In the genomic region with DNA sequence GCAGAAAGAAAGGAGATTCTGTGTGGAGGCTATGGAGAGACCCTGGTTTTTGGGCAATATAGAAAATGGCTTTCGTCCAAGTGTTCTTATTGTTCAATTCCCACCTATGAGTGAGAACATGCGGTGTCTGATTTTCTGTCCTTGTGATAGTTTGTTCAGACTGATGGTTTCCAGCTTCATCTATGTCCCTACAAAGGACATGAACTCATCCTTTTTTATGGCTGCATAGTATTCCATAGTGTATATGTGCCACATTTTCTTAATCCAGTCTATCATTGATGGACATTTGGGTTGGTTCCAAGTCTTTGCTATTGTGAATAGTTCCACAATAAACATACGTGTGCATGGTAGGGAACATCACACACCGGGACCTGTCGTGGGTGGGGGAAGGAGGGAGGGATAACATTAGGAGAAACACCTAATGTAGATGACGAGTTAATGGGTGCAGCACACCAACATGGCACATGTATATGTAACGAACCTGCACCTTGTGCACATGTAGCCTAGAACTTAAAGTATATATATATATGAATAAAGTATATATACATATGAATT, we compare ENCODE assay signal across 11 cellular contexts. TPM values are rescaled to one million over a fixed set of nuclear protein-coding genes. Genes with fewer than 3 reads are reported as not detected.
A peak's percentile ranks its signal among the peaks of the same experiment; 100 is the strongest.
DNase-seq lines count a peak whose midpoint lies in the region; ATAC-seq and TF ChIP-seq lines count a peak whose summit lies in the region.
"Not testable (repeated sequence)": the region's sequence is repeated elsewhere in the genome, so short reads cannot be mapped to it uniquely, and the experiment has no call there.
"Had no signal": no experiment of that assay in that cellular context is flagged by ENCODE, and none has a peak within 500 bp of the region (broad histone marks: within the 10 kb centered on the region; RNA-seq: fewer than 3 reads in every experiment).

No MANE protein-coding gene starts in this region.

- not testable (repeated sequence) for H3K27me3 ChIP-seq in GM06990 (replicated peaks; ENCODE audit: control insufficient read depth, insufficient read depth, low read length); PC-9 (ENCODE audit: insufficient read depth, low read depth)
- peaks cover 12% of the 10 kb centered on the region for H3K27me3 ChIP-seq in HUES6 (ENCODE audit: control insufficient read depth, insufficient read depth, low read length)

- not testable (repeated sequence) for H3K9me3 Mint-ChIP-seq in activated CD8-positive, alpha-beta memory T cell treated with anti-CD3 and anti-CD28 coated beads, Interleukin-2, amount 10 ng/mL, durations not matched to agents 7 days and 5 days (ENCODE audit: low read depth); neural crest cell
- peaks cover 10 to 26% (median 15%) of the 10 kb centered on the region in 5 experiments for H3K9me3 Mint-ChIP-seq in brain

- H3K9ac ChIP-seq in HUES6 (ENCODE audit: low read length) = not testable (repeated sequence)

- H3K4me3 ChIP-seq in AG04449 (ENCODE audit: low read depth, low read length) (peak overlapping the region; percentile 74; the same call in 1 of the 2 replicates), GM06990 (replicated peaks; ENCODE audit: low read depth, low read length) (peak overlapping the region; percentile 61), HUES6 (ENCODE audit: low read depth, low read length) (peak overlapping the region; percentile 79), PC-9 (peak overlapping the region; percentile 71; the same call in 1 of the 2 replicates), iPS-11a (ENCODE audit: low read depth, low read length) (peak overlapping the region; percentile 66)

- CTCF ChIA-PET in AG04449 (lab: Yijun Ruan, JAX) = interaction anchor here (1.5 kb wide), 1 partner anchor 55 kb away, joined by 6 read pairs; no protein-coding TSS in a partner anchor
- CTCF ChIA-PET in PC-9 (lab: Charles Lee) = not testable (repeated sequence)
- CTCF ChIA-PET in activated CD8-positive, alpha-beta memory T cell treated with anti-CD3 and anti-CD28 coated beads, Interleukin-2, amount 10 ng/mL, durations not matched to agents 7 days and 5 days (lab: Charles Lee) = interaction anchor here (0.9 to 1.8 kb wide), 4 partner anchors 8 to 200 kb away, joined by 3 to 11 read pairs (median 4); no protein-coding TSS in a partner anchor

- peak overlapping the region; percentile 84 for H3K4me3 Mint-ChIP-seq in activated CD8-positive, alpha-beta memory T cell treated with anti-CD3 and anti-CD28 coated beads, Interleukin-2, amount 10 ng/mL, durations not matched to agents 7 days and 5 days
- H3K4me3 Mint-ChIP-seq in brain = peak overlapping the region in 4 of 5 experiments; percentile 46 to 94 (median 90)
- peak overlapping the region; percentile 86 for H3K4me3 Mint-ChIP-seq in neural crest cell

- DNase-seq in AG04449 (ENCODE audit: low read depth, low spot score); GM06990 (ENCODE audit: extremely low read depth, insufficient read length); PC-9; activated CD8-positive, alpha-beta memory T cell treated with anti-CD3 and anti-CD28 coated beads, Interleukin-2, amount 10 ng/mL, durations not matched to agents 7 days and 5 days; neural crest cell (ENCODE audit: low read depth, low spot score): not testable (repeated sequence)

- not testable (repeated sequence) for H3K36me3 Mint-ChIP-seq in activated CD8-positive, alpha-beta memory T cell treated with anti-CD3 and anti-CD28 coated beads, Interleukin-2, amount 10 ng/mL, durations not matched to agents 7 days and 5 days; brain; neural crest cell (ENCODE audit: low read depth)

- not testable (repeated sequence) for TF ChIP-seq CTCF in AG04449 (IDR thresholded peaks at IDR 0.05; ENCODE audit: insufficient read depth, low read length, missing control alignments); GM06990 (IDR thresholded peaks at IDR 0.05; ENCODE audit: insufficient read depth, low read length, poor library complexity, severe bottlenecking); PC-9 (conservative IDR thresholded peaks at IDR 0.05); brain (conservative IDR thresholded peaks at IDR 0.05); neural crest cell (conservative IDR thresholded peaks at IDR 0.05)

- not testable (repeated sequence) for ATAC-seq in activated CD8-positive, alpha-beta memory T cell treated with anti-CD3 and anti-CD28 coated beads, Interleukin-2, amount 10 ng/mL, durations not matched to agents 7 days and 5 days

- H3K4me1 Mint-ChIP-seq in activated CD8-positive, alpha-beta memory T cell treated with anti-CD3 and anti-CD28 coated beads, Interleukin-2, amount 10 ng/mL, durations not matched to agents 7 days and 5 days = peaks cover 49% of the 10 kb centered on the region
- H3K4me1 Mint-ChIP-seq in brain = not testable (repeated sequence)
- peaks cover 11% of the 10 kb centered on the region for H3K4me1 Mint-ChIP-seq in neural crest cell

- peak overlapping the region; percentile 81 for H3K4me2 ChIP-seq in PC-9

- H3K4me1 ChIP-seq in HUES6 (ENCODE audit: control insufficient read depth, insufficient read depth, low read length); PC-9 (replicated peaks; ENCODE audit: insufficient read depth): not testable (repeated sequence)

- BruUV-seq in PC-9 (replicated peaks; lab: Mats Ljungman, UMichigan) = not testable (repeated sequence)

- H3K27ac Mint-ChIP-seq in activated CD8-positive, alpha-beta memory T cell treated with anti-CD3 and anti-CD28 coated beads, Interleukin-2, amount 10 ng/mL, durations not matched to agents 7 days and 5 days; brain; neural crest cell (ENCODE audit: unreplicated experiment): not testable (repeated sequence)

- not testable (repeated sequence) for H3K79me2 ChIP-seq in PC-9 (ENCODE audit: low read depth)

- not testable (repeated sequence) for H3F3A ChIP-seq in PC-9 (ENCODE audit: insufficient read depth, low read depth)

- not testable (repeated sequence) for H3K9me2 ChIP-seq in PC-9 (ENCODE audit: insufficient read depth)

- not testable (repeated sequence) for H3K36me3 ChIP-seq in GM06990 (ENCODE audit: control insufficient read depth, insufficient read depth, low read length); HUES6 (ENCODE audit: control insufficient read depth, insufficient read depth, low read length); PC-9 (ENCODE audit: low read depth)

- not testable (repeated sequence) for H2AFZ ChIP-seq in PC-9

- H3K9me3 ChIP-seq in HUES6 (ENCODE audit: control insufficient read depth, insufficient read depth, low read depth, low read length); PC-9 (ENCODE audit: insufficient read depth, low read depth): not testable (repeated sequence)

- H4K20me1 ChIP-seq in PC-9 (ENCODE audit: insufficient read depth) = not testable (repeated sequence)

- H3K27ac ChIP-seq in HUES6 (ENCODE audit: low read depth, low read length); PC-9: not testable (repeated sequence)

- POLR2A ChIA-PET in AG04449 (lab: Yijun Ruan, JAX) (interaction anchor here (1.7 kb wide), 1 partner anchor 8 kb away, joined by 4 read pairs; no protein-coding TSS in a partner anchor), PC-9 (lab: Charles Lee; ENCODE audit: unreplicated experiment) (interaction anchor here (0.7 kb wide), 1 partner anchor 8 kb away, joined by 4 read pairs; no protein-coding TSS in a partner anchor)

- not testable (repeated sequence) for H3K27me3 Mint-ChIP-seq in activated CD8-positive, alpha-beta memory T cell treated with anti-CD3 and anti-CD28 coated beads, Interleukin-2, amount 10 ng/mL, durations not matched to agents 7 days and 5 days
- peaks cover 44% of the 10 kb centered on the region for H3K27me3 Mint-ChIP-seq in brain
- H3K27me3 Mint-ChIP-seq in neural crest cell (ENCODE audit: low read depth) = peaks cover 63% of the 10 kb centered on the region

- intact Hi-C loops in PC-9 (cut with micrococcal nuclease; ENCODE audit: unreplicated experiment) = not testable (repeated sequence)

RNA-seq across cellular contexts. Expression of a gene that starts 10.6 kb away (rescaled TPM):
- not detected in 2 replicates for total RNA-seq in PC-9 (2021)
- total RNA-seq in activated CD8-positive, alpha-beta memory T cell treated with anti-CD3 and anti-CD28 coated beads, Interleukin-2, amount 10 ng/mL, durations not matched to agents 7 days and 5 days = 1 to 10 TPM in 1 of 2 experiments, under 1 TPM in 1; 0.61 to 1.6 TPM
- 11.9 TPM for polyA plus RNA-seq in brain (ENCODE audit: insufficient read depth, low read depth, low replicate concordance)
- not detected in 2 replicates for total RNA-seq in neural crest cell
- total RNA-seq: A172; SJSA1; T-helper 2 cell treated with Interferon-gamma antibody and Interleukin-4, amounts not matched to agents 100 ng/mL and 5 ng/mL, for 36 hours had no signal

RNA-seq across cellular contexts. Expression of a gene that starts 14.7 kb away (rescaled TPM):
- total RNA-seq in PC-9 (2021) = 0.28 and 0.30 TPM in 2 replicates
- 1 to 10 TPM in 1 of 2 experiments, under 1 TPM in 1; 0.47 to 1.1 TPM for total RNA-seq in activated CD8-positive, alpha-beta memory T cell treated with anti-CD3 and anti-CD28 coated beads, Interleukin-2, amount 10 ng/mL, durations not matched to agents 7 days and 5 days
- 0.39 TPM for polyA plus RNA-seq in brain (ENCODE audit: insufficient read depth, low read depth, low replicate concordance)
- not detected in 2 replicates for total RNA-seq in neural crest cell

RNA-seq across cellular contexts. Expression of a gene that starts 33.7 kb away (rescaled TPM):
- total RNA-seq in PC-9 (2021) (0.57 TPM in 1 of 2 replicates, not detected in the other), neural crest cell (not detected in 2 replicates)
- under 1 TPM in 1 of 2 experiments, not detected in 1; 0.35 TPM for total RNA-seq in activated CD8-positive, alpha-beta memory T cell treated with anti-CD3 and anti-CD28 coated beads, Interleukin-2, amount 10 ng/mL, durations not matched to agents 7 days and 5 days
- 7.7 TPM for polyA plus RNA-seq in brain (ENCODE audit: insufficient read depth, low read depth, low replicate concordance)
